Comparison of ENCODE assay signal across 26 cellular contexts in genomic region chr6:121873595-121873994, GRCh38.
"Had no signal": no experiment of that assay in that cellular context is flagged by ENCODE, and none has a peak within 500 bp of the region (broad histone marks: within the 10 kb centered on the region; RNA-seq: fewer than 3 reads in every experiment).

No MANE protein-coding gene starts in this region.

- H3K27me3 ChIP-seq: ascending aorta, brain microvascular endothelial cell had no signal

- H3K27ac ChIP-seq: ascending aorta, brain microvascular endothelial cell, coronary artery, dorsolateral prefrontal cortex had no signal

- FAIRE-seq: bronchial epithelial cell, frontal cortex had no signal

- ATAC-seq: activated CD4-positive, alpha-beta T cell treated with anti-CD3 and anti-CD28 coated beads for 36 hours; activated CD8-positive, alpha-beta memory T cell treated with anti-CD3 and anti-CD28 coated beads, Interleukin-2, amount 10 ng/mL, durations not matched to agents 7 days and 5 days; activated CD8-positive, alpha-beta T cell treated with anti-CD3 and anti-CD28 coated beads, Interleukin-2, amount 10 ng/mL, durations not matched to agents 7 days and 5 days; activated naive CD4-positive, alpha-beta T cell treated with anti-CD3 and anti-CD28 coated beads, Interleukin-2, amount 50 U/mL, for 72 hours; esophagus mucosa had no signal

- H3K36me3 ChIP-seq: ascending aorta, brain microvascular endothelial cell had no signal

- DNase-seq: activated CD4-positive, alpha-beta memory T cell treated with anti-CD3 and anti-CD28 coated beads for 36 hours; activated CD4-positive, alpha-beta T cell treated with anti-CD3 and anti-CD28 coated beads for 36 hours; activated CD4-positive, alpha-beta T cell treated with anti-CD3 and anti-CD28 coated beads, Interleukin-2, amount 10 ng/mL, durations not matched to agents 24 days and 14 days; activated CD4-positive, CD25-positive, alpha-beta regulatory T cell; activated CD4-positive, CD25-positive, alpha-beta regulatory T cell treated with anti-CD3 and anti-CD28 coated beads, Interleukin-2, amount 50 U/mL, for 72 hours; activated CD8-positive, alpha-beta memory T cell treated with anti-CD3 and anti-CD28 coated beads, Interleukin-2, amount 10 ng/mL, durations not matched to agents 7 days and 5 days; activated CD8-positive, alpha-beta memory T cell treated with anti-CD3 and anti-CD28 coated beads, Interleukin-2, amount 50 U/mL, for 4 hours; activated CD8-positive, alpha-beta T cell treated with anti-CD3 and anti-CD28 coated beads, Interleukin-2, amount 10 ng/mL, durations not matched to agents 7 days and 5 days; activated effector memory CD4-positive, alpha-beta T cell treated with anti-CD3 and anti-CD28 coated beads, Interleukin-2, amount 50 U/mL, for 16 hours; activated naive CD4-positive, alpha-beta T cell treated with anti-CD3 and anti-CD28 coated beads, Interleukin-2, amount 10 ng/mL, durations not matched to agents 7 days and 5 days; activated naive CD8-positive, alpha-beta T cell treated with anti-CD3 and anti-CD28 coated beads, Interleukin-2, amount 10 ng/mL, durations not matched to agents 7 days and 5 days; activated T-cell treated with anti-CD3 and anti-CD28 coated beads, Interleukin-2, amount 50 U/mL, for 1 hour; activated T-cell treated with anti-CD3 and anti-CD28 coated beads, Interleukin-2, amount 50 U/mL, for 48 hours; brain microvascular endothelial cell; dorsolateral prefrontal cortex; effector memory CD4-positive, alpha-beta T cell; endodermal cell; foreskin fibroblast; head of caudate nucleus; T-helper 2 cell had no signal

- H3K9me3 ChIP-seq: ascending aorta had no signal

- H3K4me3 ChIP-seq: ascending aorta, coronary artery, dorsolateral prefrontal cortex had no signal

- H3K4me1 ChIP-seq: ascending aorta had no signal
